10 cellular contexts compared by ENCODE assay signal in the genomic region with DNA sequence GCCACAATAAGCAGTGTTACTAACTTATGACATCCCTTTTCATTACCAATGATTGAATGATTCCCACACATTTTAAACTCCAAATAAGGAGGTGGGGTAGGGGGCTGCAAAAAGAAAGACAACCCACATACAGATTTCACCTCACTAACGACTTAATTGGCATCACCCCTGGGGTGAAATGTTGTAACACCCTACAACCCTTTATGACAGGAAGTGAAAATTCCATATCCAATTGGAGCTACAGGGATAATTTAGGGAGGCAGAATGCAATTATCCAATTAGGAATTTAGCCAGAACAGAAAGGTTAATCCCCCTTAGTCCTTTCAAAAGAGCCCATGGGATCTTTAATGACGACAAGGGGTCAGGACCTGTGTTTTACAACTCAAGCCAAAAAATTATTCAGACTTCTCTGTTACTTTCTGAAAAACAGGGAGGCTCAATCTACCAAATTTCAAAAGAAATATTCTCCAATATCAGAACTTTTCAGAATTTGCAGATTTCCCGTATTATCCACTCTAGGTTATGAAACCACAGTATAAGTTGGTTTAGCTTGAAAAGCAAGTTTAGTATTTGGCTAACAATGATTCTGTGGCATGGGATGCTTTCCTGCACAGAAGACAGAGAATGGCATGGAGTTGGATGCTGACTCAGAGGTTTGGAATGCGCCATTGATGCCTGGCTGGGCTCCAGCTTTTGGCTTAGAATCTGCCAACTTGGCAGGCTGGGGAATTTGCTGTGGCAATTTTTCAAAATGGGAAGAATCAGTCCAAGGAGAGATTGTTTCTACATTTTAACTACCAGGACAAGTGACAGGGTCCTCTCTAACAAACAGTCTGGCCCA.
DNase-seq lines count a peak whose midpoint lies in the region; ATAC-seq, FAIRE-seq and TF ChIP-seq lines count a peak whose summit lies in the region.
"Had no signal": no experiment of that assay in that cellular context is flagged by ENCODE, and none has a peak within 500 bp of the region (broad histone marks: within the 10 kb centered on the region; RNA-seq: fewer than 3 reads in every experiment).

No MANE protein-coding gene starts in this region.

- H3K4me3 ChIP-seq in CD4-positive, alpha-beta memory T cell (ENCODE audit: low read length in 2 of 2) = no peak overlapping the region

- H2BK12ac ChIP-seq in H9 (ENCODE audit: insufficient read length, low read depth, low read length) = no peak overlapping the region

- no peak overlapping the region for H3K4me3 Mint-ChIP-seq in H9
- H3K4me3 Mint-ChIP-seq in CD4-positive, alpha-beta memory T cell = no peak overlapping the region
- H3K4me3 Mint-ChIP-seq: activated naive CD8-positive, alpha-beta T cell treated with anti-CD3 and anti-CD28 coated beads, Interleukin-2, amount 50 U/mL, for 24 hours had no signal

- H3K36me3 Mint-ChIP-seq in H9 (ENCODE audit: insufficient read depth in 1 of 3, low read depth in 3 of 3) = peaks cover 0 to 8% (median 2%) of the 10 kb centered on the region in 3 experiments; a peak in 4 of 7 replicates
- no peaks in the 10 kb centered on the region for H3K36me3 Mint-ChIP-seq in CD4-positive, alpha-beta memory T cell

- no peak overlapping the region for H3K56ac ChIP-seq in H9 (ENCODE audit: insufficient read length, low read depth, low read length)

- no peak overlapping the region for H3K4me2 ChIP-seq in H9 (ENCODE audit: insufficient read depth, insufficient read length, low read length)

- intact Hi-C loops in CD4-positive, alpha-beta memory T cell (cut with micrococcal nuclease) = no loop called here

- no peak overlapping the region for H2BK5ac ChIP-seq in H9 (ENCODE audit: insufficient read length, low read length)

- H2BK15ac ChIP-seq in H9 (ENCODE audit: low read depth, low read length) = no peak overlapping the region

- peaks cover 22% of the 10 kb centered on the region for H3K27me3 ChIP-seq in H9 (ENCODE audit: insufficient read depth, low read length)
- H3K27me3 ChIP-seq in CD4-positive, alpha-beta memory T cell (ENCODE audit: insufficient read depth, low read length) = no peaks in the 10 kb centered on the region

- FAIRE-seq in RCC 7860 (lab: Jason Lieb, UNC) = peak; percentile 96

- no peak overlapping the region for H3K9ac ChIP-seq in H9 (ENCODE audit: extremely low read depth, insufficient read length, low read length)

- peaks cover 4% of the 10 kb centered on the region for H3K9me3 ChIP-seq in H9 (ENCODE audit: control insufficient read depth, low read depth, low read length)
- no peaks in the 10 kb centered on the region for H3K9me3 ChIP-seq in CD4-positive, alpha-beta memory T cell (ENCODE audit: control insufficient read depth in 1 of 2, low read length in 2 of 2)

- H3K79me1 ChIP-seq in H9 (ENCODE audit: insufficient read depth, low read depth, low read length, poor library complexity, severe bottlenecking) = no peaks in the 10 kb centered on the region

- H3K4ac ChIP-seq in H9 (ENCODE audit: low read depth, low read length) = no peak overlapping the region

- H3K27ac Mint-ChIP-seq in H9 = no peak overlapping the region
- H3K27ac Mint-ChIP-seq in CD4-positive, alpha-beta memory T cell = no peak overlapping the region
- H3K27ac Mint-ChIP-seq: activated naive CD8-positive, alpha-beta T cell treated with anti-CD3 and anti-CD28 coated beads, Interleukin-2, amount 50 U/mL, for 24 hours had no signal

- H3K23me2 ChIP-seq in H9 (ENCODE audit: insufficient read length, low read depth, low read length, poor library complexity, severe bottlenecking) = no peaks in the 10 kb centered on the region

- H2AFZ ChIP-seq in H9 (ENCODE audit: low read length) = no peak overlapping the region

- no peak overlapping the region for H4K5ac ChIP-seq in H9 (ENCODE audit: insufficient read length, low read depth, low read length)

- no peak overlapping the region for H2AK5ac ChIP-seq in H9 (ENCODE audit: insufficient read length, low read length)

- no peak overlapping the region for H3K27ac ChIP-seq in H9 (ENCODE audit: insufficient read length, low read depth, low read length)
- no peak overlapping the region for H3K27ac ChIP-seq in CD4-positive, alpha-beta memory T cell (ENCODE audit: low read depth, low read length)

- no peak overlapping the region for H2BK20ac ChIP-seq in H9 (ENCODE audit: low read depth, low read length, poor library complexity, severe bottlenecking)

- no peaks in the 10 kb centered on the region for H3K79me2 ChIP-seq in H9 (ENCODE audit: insufficient read depth, low read length)

- POLR2A ChIA-PET in CD4-positive, alpha-beta memory T cell (lab: Charles Lee; ENCODE audit: partially characterized antibody) = no interaction called here

- DNase-seq in H9 = peak; percentile 57
- peak; percentile 84 for DNase-seq in RCC 7860 (ENCODE audit: low spot score)
- peak; percentile 94 for DNase-seq in glomerular visceral epithelial cell (ENCODE audit: extremely low spot score)
- DNase-seq in renal cortical epithelial cell (ENCODE audit: low read depth) = peak; percentile 93
- no peak for DNase-seq in activated CD4-positive, alpha-beta T cell treated with anti-CD3 and anti-CD28 coated beads, Interleukin-2, amount 50 U/mL, for 1 hour
- DNase-seq in CD4-positive, alpha-beta memory T cell = no peak
- DNase-seq: activated naive CD8-positive, alpha-beta T cell treated with anti-CD3 and anti-CD28 coated beads, Interleukin-2, amount 50 U/mL, for 24 hours; stimulated activated CD4-positive, alpha-beta T cell treated with anti-CD3 and anti-CD28 coated beads, Interleukin-15, amount 100 ng/mL, for 24 hours had no signal

- H4K91ac ChIP-seq in H9 (ENCODE audit: insufficient read length, low read depth, low read length) = no peak overlapping the region

- H3K4me1 Mint-ChIP-seq in H9 = peaks cover 31 to 38% of the 10 kb centered on the region in 2 experiments
- H3K4me1 Mint-ChIP-seq in CD4-positive, alpha-beta memory T cell = no peaks in the 10 kb centered on the region
- H3K4me1 Mint-ChIP-seq: activated naive CD8-positive, alpha-beta T cell treated with anti-CD3 and anti-CD28 coated beads, Interleukin-2, amount 50 U/mL, for 24 hours had no signal

- H4K8ac ChIP-seq in H9 (replicated peaks; ENCODE audit: insufficient read length, low read depth, low read length) = no peak overlapping the region

- peaks cover 12 to 21% of the 10 kb centered on the region in 2 experiments; a peak in 4 of 5 replicates for H3K9me3 Mint-ChIP-seq in H9
- peaks cover 1 to 18% (median 6%) of the 10 kb centered on the region in 8 donors for H3K9me3 Mint-ChIP-seq in CD4-positive, alpha-beta memory T cell

- H3K4me1 ChIP-seq in H9 (ENCODE audit: insufficient read depth, low read length) = no peaks in the 10 kb centered on the region; the same call in 1 of the 2 replicates
- H3K4me1 ChIP-seq in CD4-positive, alpha-beta memory T cell (ENCODE audit: insufficient read depth, low read length) = no peaks in the 10 kb centered on the region

- no peaks in the 10 kb centered on the region for H3K36me3 ChIP-seq in CD4-positive, alpha-beta memory T cell (ENCODE audit: insufficient read depth, low read length)

- H3T11ph ChIP-seq in H9 (ENCODE audit: low read length) = no peak overlapping the region

- CTCF ChIA-PET in CD4-positive, alpha-beta memory T cell (lab: Charles Lee; ENCODE audit: partially characterized antibody) = no interaction called here

- no peaks in the 10 kb centered on the region for H4K20me1 ChIP-seq in H9 (ENCODE audit: control insufficient read depth, insufficient read depth, insufficient read length)

- peaks cover 84% of the 10 kb centered on the region for H3K27me3 Mint-ChIP-seq in H9 (ENCODE audit: low read depth)
- H3K27me3 Mint-ChIP-seq in CD4-positive, alpha-beta memory T cell = no peaks in the 10 kb centered on the region
- H3K27me3 Mint-ChIP-seq: activated naive CD8-positive, alpha-beta T cell treated with anti-CD3 and anti-CD28 coated beads, Interleukin-2, amount 50 U/mL, for 24 hours had no signal

- WGBS in H9 (ENCODE audit: extremely low coverage, insufficient read length, low lambda C conversion rate) = no CpG with 5 or more reads among the region's 4 CpGs

- no peak overlapping the region for H3K23ac ChIP-seq in H9 (ENCODE audit: insufficient read length, low read depth, low read length)

- no peak overlapping the region for H2BK120ac ChIP-seq in H9 (ENCODE audit: low read depth, low read length, poor library complexity, severe bottlenecking)

- TF ChIP-seq CTCF in H9 (conservative IDR thresholded peaks at IDR 0.05) = no peak

- no peak for ATAC-seq in GM18907 (IDR thresholded peaks at IDR 0.05; ENCODE audit: unreplicated experiment)
- ATAC-seq in HG03196 (IDR thresholded peaks at IDR 0.05; ENCODE audit: unreplicated experiment) = no peak
- ATAC-seq: activated naive CD8-positive, alpha-beta T cell treated with anti-CD3 and anti-CD28 coated beads, Interleukin-2, amount 50 U/mL, for 24 hours had no signal

- H3K18ac ChIP-seq in H9 (ENCODE audit: insufficient read length, low read depth, low read length) = no peak overlapping the region

- no peak overlapping the region for H3K14ac ChIP-seq in H9 (ENCODE audit: insufficient read depth, low read length)

Comparison
In these comparisons a context has a peak if more than half of its experiments do, and no peak if none do; other contexts are left out.
1. DNase-seq: peak in H9 (single experiment), RCC 7860 (single experiment), glomerular visceral epithelial cell (single experiment) and renal cortical epithelial cell (single experiment); none in activated CD4-positive, alpha-beta T cell treated with anti-CD3 and anti-CD28 coated beads, Interleukin-2, amount 50 U/mL, for 1 hour (single experiment) and CD4-positive, alpha-beta memory T cell (0 of 5).